19 cellular contexts compared by ENCODE assay signal in genomic region chr6:70846207-70846835, GRCh38.
A peak's percentile ranks its signal among the peaks of the same experiment; 100 is the strongest.
DNase-seq lines count a peak whose midpoint lies in the region; ATAC-seq lines count a peak whose summit lies in the region.
"Had no signal": no experiment of that assay in that cellular context is flagged by ENCODE, and none has a peak within 500 bp of the region (broad histone marks: within the 10 kb centered on the region; RNA-seq: fewer than 3 reads in every experiment).

No MANE protein-coding gene starts in this region.

- H3K9me3 ChIP-seq in SJCRH30 (replicated peaks): no peaks in the 10 kb centered on the region; the same call in none of the 2 replicates
- H3K9me3 ChIP-seq: body of pancreas, upper lobe of right lung had no signal

- DNase-seq in NCI-H2107 treated with DMSO at 0.1 percent for 48 hours (lab: John Stamatoyannopoulos, UW; ENCODE audit: unreplicated experiment) (peak; percentile 36), NCI-H2107 (lab: John Stamatoyannopoulos, UW) (no peak), NCI-H146 treated with DMSO at 0.1 percent for 48 hours (lab: John Stamatoyannopoulos, UW; ENCODE audit: unreplicated experiment) (peak; percentile 82), SJCRH30 (peak; percentile 13 to 30), myocyte (ENCODE audit: low read depth) (peak; percentile 41), NCI-H2196 treated with DMSO at 0.1 percent for 48 hours (lab: John Stamatoyannopoulos, UW; ENCODE audit: unreplicated experiment) (no peak)
- DNase-seq: activated B cell treated with CpG ODN at 0.5 μM for 24 hours; activated CD4-positive, alpha-beta T cell treated with anti-CD3 and anti-CD28 coated beads, Interleukin-2, amount 50 U/mL, for 4 hours; activated CD8-positive, alpha-beta memory T cell treated with anti-CD3 and anti-CD28 coated beads, Interleukin-2, amount 50 U/mL, for 4 hours; activated effector memory CD4-positive, alpha-beta T cell treated with Interleukin-2 at 50 U/mL for 16 hours; body of pancreas; effector CD8-positive, alpha-beta T cell; Karpas-422; left colon; RPMI8226; substantia nigra; upper lobe of right lung had no signal

- no peak overlapping the region for H3K27ac ChIP-seq in SJCRH30
- H3K27ac ChIP-seq: body of pancreas, upper lobe of right lung had no signal

- H3K36me3 ChIP-seq in SJCRH30: 0 out of 2 replicates have a peak, but pooled peaks cover 3% of the 10 kb centered on the region
- H3K36me3 ChIP-seq: upper lobe of right lung had no signal

- no peak overlapping the region for H3K4me3 ChIP-seq in SJCRH30
- H3K4me3 ChIP-seq: body of pancreas, upper lobe of right lung had no signal

- ATAC-seq in GM18511 (IDR thresholded peaks at IDR 0.05; ENCODE audit: unreplicated experiment): no peak
- ATAC-seq in GM18861 (IDR thresholded peaks at IDR 0.05; ENCODE audit: unreplicated experiment): no peak
- ATAC-seq: body of pancreas, left colon, upper lobe of right lung had no signal

- H3K27me3 ChIP-seq in SJCRH30: no peaks in the 10 kb centered on the region
- H3K27me3 ChIP-seq: body of pancreas, upper lobe of right lung had no signal

- no peaks in the 10 kb centered on the region for H3K4me1 ChIP-seq in SJCRH30
- H3K4me1 ChIP-seq: upper lobe of right lung had no signal

Comparison
In these comparisons a context has a peak if more than half of its experiments do, and no peak if none do; other contexts are left out.
1. DNase-seq: peak in NCI-H2107 treated with DMSO at 0.1 percent for 48 hours (single experiment), NCI-H146 treated with DMSO at 0.1 percent for 48 hours (single experiment), SJCRH30 (2 of 2) and myocyte (single experiment); none in NCI-H2107 (single experiment) and NCI-H2196 treated with DMSO at 0.1 percent for 48 hours (single experiment).